35 cellular contexts compared by ENCODE assay signal in genomic region chr2:220476877-220477276, GRCh38.
A peak's percentile ranks its signal among the peaks of the same experiment; 100 is the strongest.
DNase-seq lines count a peak whose midpoint lies in the region; ATAC-seq, FAIRE-seq and TF ChIP-seq lines count a peak whose summit lies in the region.
"Had no signal": no experiment of that assay in that cellular context is flagged by ENCODE, and none has a peak within 500 bp of the region (broad histone marks: within the 10 kb centered on the region; RNA-seq: fewer than 3 reads in every experiment).

No MANE protein-coding gene starts in this region.

- FAIRE-seq in HepG2 (lab: Jason Lieb, UNC) (no peak), H1 (lab: Jason Lieb, UNC) (no peak)
- FAIRE-seq: A204.1, A549, D721Med had no signal

- POLR2A ChIA-PET in HepG2 (lab: Yijun Ruan, JAX): no interaction called here
- POLR2A ChIA-PET in HEK293T (lab: Yijun Ruan, JAX): no interaction called here
- POLR2A ChIA-PET in PC-3 (lab: Charles Lee; ENCODE audit: unreplicated experiment): no interaction called here
- POLR2A ChIA-PET in H1 (lab: Charles Lee; ENCODE audit: partially characterized antibody): no interaction called here

- H2BK12ac ChIP-seq in H1 (ENCODE audit: low read depth, low read length): no peak overlapping the region

- no peak overlapping the region for H3K14ac ChIP-seq in H1 (ENCODE audit: insufficient read length)

- no peak overlapping the region for H3K23ac ChIP-seq in H1 (ENCODE audit: insufficient read length)

- H3K9ac ChIP-seq in HepG2 (ENCODE audit: insufficient read depth, low read depth, low read length): no peak overlapping the region
- no peak overlapping the region for H3K9ac ChIP-seq in PC-3 (ENCODE audit: low read length)
- H3K9ac ChIP-seq in H1 (replicated peaks in 1 of 4; ENCODE audit: extremely low read depth in 1 of 4, low read depth in 3 of 4, low read length in 3 of 4): no peak overlapping the region
- H3K9ac ChIP-seq in smooth muscle cell (ENCODE audit: low read depth): no peak overlapping the region
- H3K9ac ChIP-seq: BLaER1; BLaER1 treated with 17β-estradiol and CSF1 and Interleukin-3, amounts not matched to agents 10 nM and 100 nM had no signal

- no peak overlapping the region for H3K18ac ChIP-seq in H1 (ENCODE audit: extremely low read depth, low read length)

- BruUV-seq in HepG2 (replicated peaks; lab: Mats Ljungman, UMichigan): no TSS peak
- no TSS peak for BruUV-seq in PC-3 (replicated peaks; lab: Mats Ljungman, UMichigan)

- H3K27ac ChIP-seq in HepG2 (ENCODE audit: extremely low read length, insufficient read depth, low read length): no peak overlapping the region
- H3K27ac ChIP-seq in right lobe of liver: no peak overlapping the region
- peak overlapping the region; percentile 25; the same call in 1 of the 2 replicates for H3K27ac ChIP-seq in PC-3 (ENCODE audit: low read length)
- H3K27ac ChIP-seq in H1 (ENCODE audit: low read depth, low read length): no peak overlapping the region
- no peak overlapping the region for H3K27ac ChIP-seq in smooth muscle cell (ENCODE audit: low read depth)
- H3K27ac ChIP-seq: 22Rv1; A549; BLaER1; BLaER1 treated with 17β-estradiol and CSF1 and Interleukin-3, amounts not matched to agents 10 nM and 100 nM; C4-2B had no signal

- 16% methylated on average over 4 of the region's 4 CpGs for WGBS in HepG2 (ENCODE audit: low lambda C conversion rate)
- WGBS in right lobe of liver (ENCODE audit: insufficient coverage, low coverage, low lambda C conversion rate, missing lambda C conversion rate): 58% methylated on average over 4 of the region's 4 CpGs
- WGBS in H1 (ENCODE audit: extremely low coverage in 1 of 2, insufficient coverage in 1 of 2, insufficient read length in 1 of 2, insufficient replicate concordance in 2 of 2, low coverage in 1 of 2, low lambda C conversion rate in 2 of 2, missing lambda C conversion rate in 1 of 2), 2 experiments: 91% methylated on average over 4 of the region's 4 CpGs; no CpG with 5 or more reads in 1 of the 2 experiments
- WGBS in smooth muscle cell (ENCODE audit: low lambda C conversion rate): 73% methylated on average over 4 of the region's 4 CpGs

- H2BK15ac ChIP-seq in H1 (ENCODE audit: low read length): no peak overlapping the region

- H3K56ac ChIP-seq in H1 (replicated peaks; ENCODE audit: insufficient read length, low read depth, low read length): no peak overlapping the region

- intact Hi-C loops in HepG2 (cut with micrococcal nuclease; ENCODE audit: unreplicated experiment): no loop called here
- intact Hi-C loops in right lobe of liver (cut with DNase I): no loop called here
- intact Hi-C loops in PC-3 (cut with micrococcal nuclease): no loop called here

- no peak overlapping the region for H2BK20ac ChIP-seq in H1 (ENCODE audit: low read length)

- H3K9me2 ChIP-seq in PC-3 (replicated peaks; ENCODE audit: low read length): no peaks in the 10 kb centered on the region

- H3F3A ChIP-seq in PC-3 (ENCODE audit: low read length, unreplicated experiment) (no peaks in the 10 kb centered on the region), smooth muscle cell (ENCODE audit: low read depth) (no peaks in the 10 kb centered on the region)

- H3K23me2 ChIP-seq in H1 (ENCODE audit: low read depth, low read length): no peaks in the 10 kb centered on the region

- H3K4ac ChIP-seq in H1 (replicated peaks; ENCODE audit: insufficient read length, low read depth, low read length): no peak overlapping the region

- no peak overlapping the region for H4K5ac ChIP-seq in H1 (ENCODE audit: insufficient read length, low read depth, low read length)

- DNase-seq in HepG2 (ENCODE audit: low spot score) (no peak), right lobe of liver (no peak), HEK293T (ENCODE audit: extremely low spot score) (no peak), PC-3 (no peak), H1 (ENCODE audit: low read depth in 1 of 2, low spot score in 2 of 2) (no peak), smooth muscle cell (lab: John Stamatoyannopoulos, UW; ENCODE audit: unreplicated experiment) (no peak), T-helper 9 cell (no peak)
- DNase-seq in activated CD8-positive, alpha-beta memory T cell treated with anti-CD3 and anti-CD28 coated beads, Interleukin-2, amount 50 U/mL, for 4 hours: no peak
- DNase-seq: 8988T; ACHN; AML-193; BE2C; C1 segment of cervical spinal cord; Caco-2; Calu3; CD4-positive, alpha-beta memory T cell; CD4-positive, alpha-beta T cell; CD4-positive, CD25-positive, alpha-beta regulatory T cell; CD8-positive, alpha-beta memory T cell; CD8-positive, alpha-beta T cell; COR-L47; DMS 273 treated with DMSO at 0.1 percent for 48 hours; DMS153; DMS53; DMS79; DMS79 treated with DMSO at 0.1 percent for 48 hours; DND-41; EL had no signal

- H3K79me1 ChIP-seq in H1 (ENCODE audit: low read depth, low read length): no peaks in the 10 kb centered on the region

- no peaks in the 10 kb centered on the region for H3K4me1 ChIP-seq in HepG2 (ENCODE audit: insufficient read depth, low read length)
- H3K4me1 ChIP-seq in right lobe of liver: no peaks in the 10 kb centered on the region
- H3K4me1 ChIP-seq in PC-3 (ENCODE audit: insufficient read depth, low read length): peaks cover 12% of the 10 kb centered on the region
- no peaks in the 10 kb centered on the region for H3K4me1 ChIP-seq in H1 (replicated peaks in 1 of 4; ENCODE audit: control insufficient read depth in 3 of 4, insufficient read depth in 4 of 4, low read length in 3 of 4)
- no peaks in the 10 kb centered on the region for H3K4me1 ChIP-seq in smooth muscle cell (ENCODE audit: low read depth)
- H3K4me1 ChIP-seq: A549; BE2C; BLaER1; BLaER1 treated with 17β-estradiol and CSF1 and Interleukin-3, amounts not matched to agents 10 nM and 100 nM; Caco-2 had no signal

- in situ Hi-C loops in HepG2 (cut with HindIII; ENCODE audit: extremely low pct_ligation_motif_present, low pct_unique_long_range_greater_than_20kb): no loop called here

- H3K4me3 ChIP-seq in HepG2 (replicated peaks in 1 of 3; ENCODE audit: insufficient read depth in 1 of 3, low read depth in 2 of 3, low read length in 3 of 3): no peak overlapping the region
- H3K4me3 ChIP-seq in right lobe of liver: no peak overlapping the region
- H3K4me3 ChIP-seq in PC-3 (ENCODE audit: low read length): no peak overlapping the region
- no peak overlapping the region for H3K4me3 ChIP-seq in H1 (ENCODE audit: extremely low read depth in 1 of 4, insufficient read depth in 2 of 4, low read depth in 3 of 4, low read length in 4 of 4)
- H3K4me3 ChIP-seq in smooth muscle cell: no peak overlapping the region
- H3K4me3 ChIP-seq: A549; BLaER1; BLaER1 treated with 17β-estradiol and CSF1 and Interleukin-3, amounts not matched to agents 10 nM and 100 nM had no signal

- H3K27me3 ChIP-seq in HepG2 (ENCODE audit: control insufficient read depth in 1 of 2, insufficient read depth in 2 of 2, low read length in 2 of 2): no peaks in the 10 kb centered on the region
- no peaks in the 10 kb centered on the region for H3K27me3 ChIP-seq in right lobe of liver
- H3K27me3 ChIP-seq in PC-3 (ENCODE audit: low read length): no peaks in the 10 kb centered on the region
- no peaks in the 10 kb centered on the region for H3K27me3 ChIP-seq in H1 (replicated peaks in 1 of 4; ENCODE audit: control insufficient read depth in 3 of 4, extremely low read depth in 1 of 4, insufficient read depth in 3 of 4, low read length in 3 of 4)
- H3K27me3 ChIP-seq in smooth muscle cell (ENCODE audit: low read depth): no peaks in the 10 kb centered on the region
- H3K27me3 ChIP-seq: BE2C; BLaER1; BLaER1 treated with 17β-estradiol and CSF1 and Interleukin-3, amounts not matched to agents 10 nM and 100 nM had no signal

- TF ChIP-seq POLR2A in HepG2 (IDR thresholded peaks at IDR 0.05; ENCODE audit: insufficient read depth in 1 of 2, low read depth in 2 of 2, low read length in 2 of 2) (no peak), right lobe of liver (IDR thresholded peaks at IDR 0.05) (no peak), H1 (IDR thresholded peaks at IDR 0.05; ENCODE audit: control extremely low read depth in 1 of 2, low read depth in 2 of 2, low read length in 2 of 2) (no peak)

- H3K4me2 ChIP-seq in HepG2 (ENCODE audit: low read depth, low read length) (no peak overlapping the region), PC-3 (ENCODE audit: low read length) (no peak overlapping the region), H1 (ENCODE audit: insufficient read depth in 1 of 2, low read depth in 2 of 2, low read length in 2 of 2) (no peak overlapping the region), smooth muscle cell (no peak overlapping the region)
- H3K4me2 ChIP-seq: A549; BLaER1; BLaER1 treated with 17β-estradiol and CSF1 and Interleukin-3, amounts not matched to agents 10 nM and 100 nM had no signal

- H2AFZ ChIP-seq in HepG2 (ENCODE audit: low read length) (no peak overlapping the region), PC-3 (ENCODE audit: low read length) (no peak overlapping the region), H1 (ENCODE audit: low read length) (0 out of 2 replicates have a peak overlapping the region, but pooled peaks have one; percentile 25), smooth muscle cell (ENCODE audit: low read depth) (no peak overlapping the region)

- no peak for TF ChIP-seq RAD21 in HepG2 (CRISPR knock-in tag; IDR thresholded peaks at IDR 0.05)
- no peak for TF ChIP-seq RAD21 in H1 (IDR thresholded peaks at IDR 0.05 in 1 of 2, conservative IDR thresholded peaks at IDR 0.05 in 1 of 2; ENCODE audit: low read depth in 2 of 2, low read length in 2 of 2)

- H4K20me1 ChIP-seq in HepG2 (ENCODE audit: insufficient read depth, low read length): no peaks in the 10 kb centered on the region
- H4K20me1 ChIP-seq in PC-3 (ENCODE audit: low read length): no peaks in the 10 kb centered on the region
- H4K20me1 ChIP-seq in H1 (replicated peaks in 1 of 2; ENCODE audit: control insufficient read depth in 1 of 2, insufficient read depth in 2 of 2, low read length in 2 of 2): no peaks in the 10 kb centered on the region
- H4K20me1 ChIP-seq in smooth muscle cell (ENCODE audit: low read depth): no peaks in the 10 kb centered on the region
- H4K20me1 ChIP-seq: BLaER1; BLaER1 treated with 17β-estradiol and CSF1 and Interleukin-3, amounts not matched to agents 10 nM and 100 nM had no signal

- TF ChIP-seq EP300 in HepG2 (IDR thresholded peaks at IDR 0.05; ENCODE audit: low read depth in 2 of 2, low read length in 2 of 2) (no peak), HepG2 (CRISPR knock-in tag; IDR thresholded peaks at IDR 0.05; ENCODE audit: borderline replicate concordance) (no peak), H1 (IDR thresholded peaks at IDR 0.05; ENCODE audit: borderline replicate concordance in 1 of 2, low read depth in 2 of 2, low read length in 2 of 2) (no peak)

- TF ChIP-seq CTCF in HepG2 (CRISPR knock-in tag; IDR thresholded peaks at IDR 0.05): no peak
- TF ChIP-seq CTCF in right lobe of liver (IDR thresholded peaks at IDR 0.05): no peak
- TF ChIP-seq CTCF in PC-3 (conservative IDR thresholded peaks at IDR 0.05; ENCODE audit: low read depth, low read length): no peak
- TF ChIP-seq CTCF in H1 (IDR thresholded peaks at IDR 0.05; ENCODE audit: control extremely low read depth in 1 of 3, insufficient read depth in 1 of 3, low read depth in 1 of 3, low read length in 3 of 3): no peak
- no peak for TF ChIP-seq CTCF in smooth muscle cell (IDR thresholded peaks at IDR 0.05; ENCODE audit: borderline replicate concordance, insufficient read depth, poor library complexity, severe bottlenecking)

- no peaks in the 10 kb centered on the region for H3K36me3 ChIP-seq in HepG2 (replicated peaks in 1 of 2; ENCODE audit: control insufficient read depth in 1 of 2, insufficient read depth in 2 of 2, low read length in 2 of 2)
- no peaks in the 10 kb centered on the region for H3K36me3 ChIP-seq in right lobe of liver
- no peaks in the 10 kb centered on the region for H3K36me3 ChIP-seq in PC-3 (ENCODE audit: low read depth, low read length)
- no peaks in the 10 kb centered on the region for H3K36me3 ChIP-seq in H1 (ENCODE audit: control insufficient read depth in 2 of 4, insufficient read depth in 4 of 4, low read length in 3 of 4)
- H3K36me3 ChIP-seq in smooth muscle cell (ENCODE audit: low read depth): no peaks in the 10 kb centered on the region
- H3K36me3 ChIP-seq: BE2C; BLaER1; BLaER1 treated with 17β-estradiol and CSF1 and Interleukin-3, amounts not matched to agents 10 nM and 100 nM had no signal

- H4K8ac ChIP-seq in H1 (ENCODE audit: extremely low read depth, insufficient read depth, low read length): no peak overlapping the region

- H2AK5ac ChIP-seq in H1 (ENCODE audit: low read depth, low read length): no peak overlapping the region

- no peaks in the 10 kb centered on the region; the same call in 1 of the 2 replicates for H3K9me3 ChIP-seq in HepG2 (ENCODE audit: low read length)
- no peaks in the 10 kb centered on the region for H3K9me3 ChIP-seq in right lobe of liver
- no peaks in the 10 kb centered on the region for H3K9me3 ChIP-seq in PC-3 (ENCODE audit: low read length)
- H3K9me3 ChIP-seq in H1 (ENCODE audit: insufficient read depth in 2 of 2, low read depth in 1 of 2, low read length in 1 of 2): no peaks in the 10 kb centered on the region
- no peaks in the 10 kb centered on the region for H3K9me3 ChIP-seq in smooth muscle cell (replicated peaks; ENCODE audit: low read depth)
- H3K9me3 ChIP-seq: A549; BE2C; BLaER1; BLaER1 treated with 17β-estradiol and CSF1 and Interleukin-3, amounts not matched to agents 10 nM and 100 nM; Caco-2 had no signal

- CTCF ChIA-PET in HepG2 (lab: Yijun Ruan, JAX; ENCODE audit: low intra/inter-chr PET ratio, low total read pairs): no interaction called here
- CTCF ChIA-PET in HEK293T (lab: Yijun Ruan, JAX): no interaction called here
- CTCF ChIA-PET in PC-3 (lab: Charles Lee): no interaction called here
- CTCF ChIA-PET in H1 (lab: Charles Lee; ENCODE audit: partially characterized antibody): interaction anchor here (1.2 kb wide), 1 partner anchor 16 kb away, joined by 4 read pairs; no protein-coding TSS in a partner anchor

- H3K79me2 ChIP-seq in HepG2 (ENCODE audit: insufficient read depth, low read length) (no peaks in the 10 kb centered on the region), PC-3 (ENCODE audit: low read length) (no peaks in the 10 kb centered on the region), H1 (ENCODE audit: control insufficient read depth in 1 of 2, insufficient read depth in 2 of 2, low read length in 2 of 2) (no peaks in the 10 kb centered on the region), smooth muscle cell (ENCODE audit: low read depth) (no peaks in the 10 kb centered on the region)

- H4K91ac ChIP-seq in H1 (replicated peaks; ENCODE audit: insufficient read length, low read length): no peak overlapping the region

- no peak for ATAC-seq in HepG2
- no peak for ATAC-seq in right lobe of liver
- ATAC-seq in PC-3: no peak
- ATAC-seq: A549; CD8-positive, alpha-beta T cell had no signal

- no peak overlapping the region for H2BK5ac ChIP-seq in H1 (ENCODE audit: low read depth, low read length)

- H2BK120ac ChIP-seq in H1 (replicated peaks; ENCODE audit: low read depth, low read length): no peak overlapping the region
